8 cellular contexts compared by ENCODE assay signal in the genomic region with DNA sequence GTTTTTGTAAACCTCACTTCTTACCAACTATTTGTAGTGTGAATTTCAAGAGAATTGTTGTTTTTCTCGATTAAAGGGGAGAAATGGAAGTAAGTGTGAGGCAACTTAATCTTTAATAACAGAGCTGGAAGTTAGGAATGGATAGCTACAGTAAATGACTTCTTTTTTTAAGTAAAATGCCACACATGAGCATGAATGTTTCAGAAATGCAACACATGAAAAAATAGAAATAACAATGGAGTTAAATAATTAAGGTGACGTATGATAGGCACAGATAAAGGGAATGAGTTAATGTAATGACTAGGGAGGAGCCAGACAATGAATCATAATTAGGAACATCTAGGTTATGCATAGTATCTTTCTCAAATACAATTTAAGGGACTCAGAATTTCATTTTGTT. TPM values are rescaled to one million over a fixed set of nuclear protein-coding genes. Genes with fewer than 3 reads are reported as not detected.
DNase-seq lines count a peak whose midpoint lies in the region; ATAC-seq and TF ChIP-seq lines count a peak whose summit lies in the region.

No MANE protein-coding gene starts in this region.

- H3K27me3 ChIP-seq in CD4-positive, alpha-beta memory T cell (ENCODE audit: insufficient read depth, low read length) = no peaks in the 10 kb centered on the region
- no peaks in the 10 kb centered on the region for H3K27me3 ChIP-seq in Loucy (ENCODE audit: insufficient read depth, low read length, poor library complexity, severe bottlenecking)
- H3K27me3 ChIP-seq in naive thymus-derived CD4-positive, alpha-beta T cell (ENCODE audit: control insufficient read depth in 2 of 2, insufficient read depth in 2 of 2, low read length in 2 of 2) = no peaks in the 10 kb centered on the region

- no peaks in the 10 kb centered on the region for H3K36me3 ChIP-seq in CD4-positive, alpha-beta memory T cell (ENCODE audit: insufficient read depth, low read length)
- no peaks in the 10 kb centered on the region for H3K36me3 ChIP-seq in Loucy (ENCODE audit: insufficient read depth, low read length)
- H3K36me3 ChIP-seq in naive thymus-derived CD4-positive, alpha-beta T cell (ENCODE audit: control insufficient read depth in 2 of 3, insufficient read depth in 3 of 3, low read length in 3 of 3) = peaks cover 0 to 9% (median 0%) of the 10 kb centered on the region in 3 experiments

- H3K4me2 ChIP-seq in Loucy (ENCODE audit: low read depth, low read length, poor library complexity, severe bottlenecking) = peak overlapping the region; percentile 93

- H3K79me2 ChIP-seq in Loucy (ENCODE audit: insufficient read depth, low read length) = peaks cover 93% of the 10 kb centered on the region

- H2AFZ ChIP-seq in Loucy (ENCODE audit: low read length) = no peak overlapping the region

- POLR2A ChIA-PET in CD4-positive, alpha-beta memory T cell (lab: Charles Lee; ENCODE audit: partially characterized antibody) = interaction anchor here (0.9 to 2.1 kb wide), 4 partner anchors 16 to 133 kb away, joined by 3 to 7 read pairs (median 3); partner anchors contain the start of genes PAPOLG, PEX13 and PUS10
- POLR2A ChIA-PET in MCF 10A (lab: Yijun Ruan, JAX) = interaction anchor here (0.6 to 8.6 kb wide), 17 partner anchors 9 to 181 kb away, joined by 3 to 135 read pairs (median 4); partner anchors contain the start of genes PAPOLG, PEX13, PUS10 and SANBR
- POLR2A ChIA-PET in naive thymus-derived CD4-positive, alpha-beta T cell (lab: Charles Lee) = interaction anchor here (1.2 kb wide), 1 partner anchor 129 kb away, joined by 3 read pairs; the partner anchor contains the start of gene PAPOLG

- H3K4me1 Mint-ChIP-seq in CD4-positive, alpha-beta memory T cell = peaks cover 30 to 66% (median 48%) of the 10 kb centered on the region in 4 donors
- H3K4me1 Mint-ChIP-seq in MCF 10A (ENCODE audit: insufficient read depth, unreplicated experiment) = peaks cover 34% of the 10 kb centered on the region
- H3K4me1 Mint-ChIP-seq in naive thymus-derived CD4-positive, alpha-beta T cell = peaks cover 34 to 63% (median 55%) of the 10 kb centered on the region in 7 donors

- H3K4me3 Mint-ChIP-seq in CD4-positive, alpha-beta memory T cell = peak overlapping the region; percentile 53 to 82 (median 68)
- peak overlapping the region; percentile 83 for H3K4me3 Mint-ChIP-seq in MCF 10A (ENCODE audit: unreplicated experiment)
- peak overlapping the region; percentile 8 to 82 (median 60) for H3K4me3 Mint-ChIP-seq in naive thymus-derived CD4-positive, alpha-beta T cell

- peak overlapping the region in 1 of 2 donors; percentile 22 for H3K4me3 ChIP-seq in CD4-positive, alpha-beta memory T cell (ENCODE audit: low read length in 2 of 2)
- H3K4me3 ChIP-seq in Loucy (ENCODE audit: low read length, poor library complexity, severe bottlenecking) = peak overlapping the region; percentile 81
- H3K4me3 ChIP-seq in naive thymus-derived CD4-positive, alpha-beta T cell (ENCODE audit: low read length) = peak overlapping the region; percentile 31

- H4K20me1 ChIP-seq in Loucy (ENCODE audit: insufficient read depth, low read length, poor library complexity, severe bottlenecking) = peaks cover 57% of the 10 kb centered on the region

- no peaks in the 10 kb centered on the region for H3K27me3 Mint-ChIP-seq in CD4-positive, alpha-beta memory T cell
- no peaks in the 10 kb centered on the region for H3K27me3 Mint-ChIP-seq in MCF 10A (ENCODE audit: insufficient read depth, unreplicated experiment)
- no peaks in the 10 kb centered on the region for H3K27me3 Mint-ChIP-seq in naive thymus-derived CD4-positive, alpha-beta T cell

- no peak for DNase-seq in CD4-positive, alpha-beta memory T cell
- peak; percentile 42 for DNase-seq in MCF 10A (ENCODE audit: unreplicated experiment)
- no peak for DNase-seq in naive thymus-derived CD4-positive, alpha-beta T cell
- no peak for DNase-seq in retina
- DNase-seq in DMS79 (lab: John Stamatoyannopoulos, UW) = no peak
- no peak for DNase-seq in NCI-H187 (lab: John Stamatoyannopoulos, UW)

- H3F3A ChIP-seq in Loucy (ENCODE audit: low read depth) = no peaks in the 10 kb centered on the region

- H3K9me3 ChIP-seq in CD4-positive, alpha-beta memory T cell (ENCODE audit: control insufficient read depth in 1 of 2, low read length in 2 of 2) = no peaks in the 10 kb centered on the region
- no peaks in the 10 kb centered on the region for H3K9me3 ChIP-seq in Loucy (ENCODE audit: insufficient read depth, low read depth, low read length)
- no peaks in the 10 kb centered on the region for H3K9me3 ChIP-seq in naive thymus-derived CD4-positive, alpha-beta T cell (ENCODE audit: control insufficient read depth in 2 of 3, low read length in 3 of 3)

- peak overlapping the region; percentile 30 to 80 (median 65) for H3K27ac Mint-ChIP-seq in CD4-positive, alpha-beta memory T cell
- H3K27ac Mint-ChIP-seq in MCF 10A (ENCODE audit: low read depth, unreplicated experiment) = peak overlapping the region; percentile 96
- peak overlapping the region in 8 of 9 donors; percentile 5 to 72 (median 43) for H3K27ac Mint-ChIP-seq in naive thymus-derived CD4-positive, alpha-beta T cell

- H3K27ac ChIP-seq in CD4-positive, alpha-beta memory T cell (ENCODE audit: low read depth, low read length) = peak overlapping the region; percentile 100
- H3K27ac ChIP-seq in naive thymus-derived CD4-positive, alpha-beta T cell (ENCODE audit: low read depth, low read length) = peak overlapping the region; percentile 30

- ATAC-seq in naive thymus-derived CD4-positive, alpha-beta T cell = no peak
- no peak for ATAC-seq in GM21723 (IDR thresholded peaks at IDR 0.05; ENCODE audit: unreplicated experiment)

- intact Hi-C loops in CD4-positive, alpha-beta memory T cell (cut with micrococcal nuclease) = loop anchor here (5.0 to 10.0 kb wide), 4 partner anchors 113 to 653 kb away; partner anchors contain the start of genes USP34 and XPO1
- intact Hi-C loops in MCF 10A (cut with micrococcal nuclease) = loop anchor here (5.0 kb wide), 2 partner anchors 78 to 113 kb away; no protein-coding TSS in a partner anchor
- intact Hi-C loops in naive thymus-derived CD4-positive, alpha-beta T cell (cut with micrococcal nuclease) = loop anchor here (2.0 to 5.0 kb wide), 8 partner anchors 14 to 1823 kb away; partner anchors contain the start of genes B3GNT2 (in 1 of the 2), BCL11A (in 1 of the 2), CCT4 (in 1 of the 2) and EHBP1 (in 1 of the 2)

- peaks cover 3 to 35% of the 10 kb centered on the region in 2 donors for H3K36me3 Mint-ChIP-seq in CD4-positive, alpha-beta memory T cell
- H3K36me3 Mint-ChIP-seq in MCF 10A (ENCODE audit: insufficient read depth, unreplicated experiment) = peaks cover 6% of the 10 kb centered on the region
- H3K36me3 Mint-ChIP-seq in naive thymus-derived CD4-positive, alpha-beta T cell = peaks cover 0 to 10% (median under 1%) of the 10 kb centered on the region in 5 donors

- BruUV-seq in MCF 10A (replicated peaks; lab: Mats Ljungman, UMichigan) = no TSS peak

- TF ChIP-seq CTCF in Loucy (conservative IDR thresholded peaks at IDR 0.05; ENCODE audit: low read length) (no peak), MCF 10A (IDR thresholded peaks at IDR 0.05; ENCODE audit: unreplicated experiment) (no peak)

- no peaks in the 10 kb centered on the region for H3K9me2 ChIP-seq in Loucy (replicated peaks; ENCODE audit: low read depth, low read length)

- H3K9ac ChIP-seq in Loucy (ENCODE audit: low read depth, low read length, poor library complexity, severe bottlenecking) = peak overlapping the region; percentile 92

- CTCF ChIA-PET in CD4-positive, alpha-beta memory T cell (lab: Charles Lee; ENCODE audit: partially characterized antibody) = interaction anchor here (1.2 kb wide), 1 partner anchor 67 kb away, joined by 3 read pairs; no protein-coding TSS in a partner anchor
- CTCF ChIA-PET in MCF 10A (lab: Yijun Ruan, JAX) = interaction anchor here (1.2 kb wide), 1 partner anchor 117 kb away, joined by 3 read pairs; no protein-coding TSS in a partner anchor
- CTCF ChIA-PET in naive thymus-derived CD4-positive, alpha-beta T cell (lab: Charles Lee) = interaction anchor here (0.6 to 1.1 kb wide), 2 partner anchors 62 to 80 kb away, joined by 3 read pairs; no protein-coding TSS in a partner anchor

- H3K4me1 ChIP-seq in CD4-positive, alpha-beta memory T cell (ENCODE audit: insufficient read depth, low read length) = peaks cover 52% of the 10 kb centered on the region
- H3K4me1 ChIP-seq in Loucy (ENCODE audit: insufficient read depth, low read length, poor library complexity, severe bottlenecking) = peaks cover 44% of the 10 kb centered on the region
- peaks cover 11 to 37% of the 10 kb centered on the region in 2 donors for H3K4me1 ChIP-seq in naive thymus-derived CD4-positive, alpha-beta T cell (ENCODE audit: control insufficient read depth in 2 of 2, insufficient read depth in 2 of 2, low read length in 2 of 2)

- peaks cover 0 to 1% (median 0%) of the 10 kb centered on the region in 8 donors for H3K9me3 Mint-ChIP-seq in CD4-positive, alpha-beta memory T cell
- no peaks in the 10 kb centered on the region for H3K9me3 Mint-ChIP-seq in MCF 10A (ENCODE audit: unreplicated experiment)
- peaks cover 0 to 1% (median 0%) of the 10 kb centered on the region in 11 donors for H3K9me3 Mint-ChIP-seq in naive thymus-derived CD4-positive, alpha-beta T cell

RNA-seq across cellular contexts. Expression of gene REL, which starts 3.4 kb away (rescaled TPM):
- 10 to 100 TPM; 26.5 to 28.0 TPM for total RNA-seq in CD4-positive, alpha-beta memory T cell
- 10 to 100 TPM in 1 of 2 donors, 1 to 10 TPM in 1; 3.8 to 12.3 TPM for polyA plus RNA-seq in CD4-positive, alpha-beta memory T cell
- total RNA-seq in MCF 10A (2022) = 11.3 and 12.6 TPM in 2 replicates
- 10 to 100 TPM; 18.9 to 78.8 (median 26.4) TPM for total RNA-seq in naive thymus-derived CD4-positive, alpha-beta T cell
- 10 to 100 TPM; 10.9 to 12.0 TPM for polyA plus RNA-seq in naive thymus-derived CD4-positive, alpha-beta T cell

Comparison
In these comparisons a context has a peak if more than half of its experiments do, and no peak if none do; other contexts are left out.
1. H3K27ac Mint-ChIP-seq: peak in every context shown above with its lines; median percentile 96 in MCF 10A; 65 in CD4-positive, alpha-beta memory T cell; 43 in naive thymus-derived CD4-positive, alpha-beta T cell.